22 cellular contexts compared by ENCODE assay signal in the genomic region with DNA sequence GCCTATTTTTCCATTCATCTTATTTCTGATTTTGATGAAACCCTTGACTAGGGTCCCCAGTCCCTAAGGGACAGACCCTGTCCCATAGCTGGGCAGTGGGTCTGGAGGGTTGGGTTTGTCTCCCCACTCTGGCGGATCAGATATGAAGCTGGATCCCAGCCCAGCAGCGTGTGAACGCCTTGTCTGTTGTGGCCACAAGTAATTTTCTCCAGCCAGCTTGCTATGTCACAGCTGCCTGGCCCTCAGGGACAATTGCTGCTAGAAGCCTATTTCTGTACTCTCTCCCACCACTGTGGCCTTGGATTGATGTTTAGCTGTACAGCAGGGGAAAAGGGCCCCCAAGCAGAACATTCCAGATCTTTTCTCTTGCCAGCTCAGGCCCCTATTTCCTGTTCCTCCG. TPM values are rescaled to one million over a fixed set of nuclear protein-coding genes. Genes with fewer than 3 reads are reported as not detected.
A peak's percentile ranks its signal among the peaks of the same experiment; 100 is the strongest.
DNase-seq lines count a peak whose midpoint lies in the region; ATAC-seq and TF ChIP-seq lines count a peak whose summit lies in the region.
"Had no signal": no experiment of that assay in that cellular context is flagged by ENCODE, and none has a peak within 500 bp of the region (broad histone marks: within the 10 kb centered on the region; RNA-seq: fewer than 3 reads in every experiment).

No MANE protein-coding gene starts in this region.

- no peak overlapping the region for H3K4me2 ChIP-seq in GM23338

- no peaks in the 10 kb centered on the region for H3K4me1 ChIP-seq in GM23338 (ENCODE audit: insufficient read depth)
- no peaks in the 10 kb centered on the region for H3K4me1 ChIP-seq in NT2/D1 (ENCODE audit: insufficient read depth, insufficient read length)
- H3K4me1 ChIP-seq in neutrophil (ENCODE audit: control insufficient read depth in 1 of 2, insufficient read depth in 1 of 2, low read depth in 1 of 2, low read length in 1 of 2) = peaks cover 42 to 44% of the 10 kb centered on the region in 2 experiments
- H3K4me1 ChIP-seq: prostate gland, upper lobe of right lung had no signal

- H3K36me3 ChIP-seq in GM23338 (ENCODE audit: insufficient read depth) (no peaks in the 10 kb centered on the region), NT2/D1 (ENCODE audit: insufficient read depth, insufficient read length, low read length) (no peaks in the 10 kb centered on the region), neutrophil (no peaks in the 10 kb centered on the region)
- H3K36me3 ChIP-seq: prostate gland, upper lobe of right lung, WERI-Rb-1 had no signal

- H3K27me3 ChIP-seq in GM23338 (ENCODE audit: insufficient read depth) = no peaks in the 10 kb centered on the region
- no peaks in the 10 kb centered on the region for H3K27me3 ChIP-seq in NT2/D1 (ENCODE audit: insufficient read depth, insufficient read length)
- no peaks in the 10 kb centered on the region for H3K27me3 ChIP-seq in neutrophil
- H3K27me3 ChIP-seq: upper lobe of right lung had no signal

- no peaks in the 10 kb centered on the region for H4K20me1 ChIP-seq in GM23338 (replicated peaks; ENCODE audit: insufficient read depth)

- H3K4me3 Mint-ChIP-seq in GM23338 = no peak overlapping the region
- H3K4me3 Mint-ChIP-seq: activated naive CD8-positive, alpha-beta T cell treated with anti-CD3 and anti-CD28 coated beads, Interleukin-2, amount 50 U/mL, for 24 hours; naive B cell; T-helper 17 cell had no signal

- peak overlapping the region; percentile 5 for H3K9ac ChIP-seq in NT2/D1 (ENCODE audit: insufficient read length, low read depth)

- peaks cover 4% of the 10 kb centered on the region for H3K27me3 Mint-ChIP-seq in GM23338 (ENCODE audit: insufficient read depth, low read depth, poor library complexity)

- DNase-seq in GM23338 (ENCODE audit: low spot score) = no peak
- DNase-seq in NT2/D1 (ENCODE audit: low read depth, low spot score) = no peak
- DNase-seq in fibroblast of pulmonary artery (ENCODE audit: low read depth) = peak; percentile 3
- DNase-seq in ACHN = no peak
- no peak for DNase-seq in NCI-H748 (lab: John Stamatoyannopoulos, UW; ENCODE audit: unreplicated experiment)
- DNase-seq in stimulated activated CD4-positive, alpha-beta T cell treated with anti-CD3 and anti-CD28 coated beads, Interleukin-4, amount 100 ng/mL, for 1 hour = no peak
- DNase-seq: activated CD8-positive, alpha-beta memory T cell treated with anti-CD3 and anti-CD28 coated beads, Interleukin-2, amount 50 U/mL, for 4 hours; activated effector memory CD4-positive, alpha-beta T cell treated with anti-CD3 and anti-CD28 coated beads, Interleukin-2, amount 50 U/mL, for 16 hours; activated naive CD8-positive, alpha-beta T cell treated with anti-CD3 and anti-CD28 coated beads, Interleukin-2, amount 50 U/mL, for 24 hours; dermis blood vessel endothelial cell; hippocampal formation; naive B cell; NCI-H1417 treated with DMSO at 0.1 percent for 48 hours; NCI-H524 treated with DMSO at 0.1 percent for 48 hours; T-helper 17 cell; upper lobe of right lung; WERI-Rb-1 had no signal

- H3K9me3 ChIP-seq in NT2/D1 (ENCODE audit: insufficient read depth, low read length) (peaks cover 4% of the 10 kb centered on the region; the same call in 1 of the 2 replicates), neutrophil (no peaks in the 10 kb centered on the region)
- H3K9me3 ChIP-seq: prostate gland, upper lobe of right lung had no signal

- peaks cover under 1% of the 10 kb centered on the region; the same call in 2 of the 3 replicates for H3K36me3 Mint-ChIP-seq in GM23338 (ENCODE audit: low read depth)
- H3K36me3 Mint-ChIP-seq: naive B cell had no signal

- H3K27ac ChIP-seq in GM23338 (ENCODE audit: low read depth) (no peak overlapping the region), neutrophil (peak overlapping the region; percentile 68)
- H3K27ac ChIP-seq: prostate gland, upper lobe of right lung, WERI-Rb-1 had no signal

- TF ChIP-seq CTCF in GM23338 (conservative IDR thresholded peaks at IDR 0.05; ENCODE audit: low read depth in 2 of 2) = no peak
- no peak for TF ChIP-seq CTCF in fibroblast of pulmonary artery (IDR thresholded peaks at IDR 0.05; ENCODE audit: low read length, missing control alignments)
- no peak for TF ChIP-seq CTCF in neutrophil (IDR thresholded peaks at IDR 0.05)

- no peaks in the 10 kb centered on the region for H3K79me2 ChIP-seq in GM23338 (replicated peaks; ENCODE audit: insufficient read depth)

- H3F3A ChIP-seq in GM23338 (replicated peaks; ENCODE audit: low read depth) = no peaks in the 10 kb centered on the region

- H3K27ac Mint-ChIP-seq in GM23338 = no peak overlapping the region
- H3K27ac Mint-ChIP-seq: activated naive CD8-positive, alpha-beta T cell treated with anti-CD3 and anti-CD28 coated beads, Interleukin-2, amount 50 U/mL, for 24 hours; T-helper 17 cell had no signal

- H3K4me1 Mint-ChIP-seq in GM23338 = no peaks in the 10 kb centered on the region; the same call in 2 of the 3 replicates
- H3K4me1 Mint-ChIP-seq: activated naive CD8-positive, alpha-beta T cell treated with anti-CD3 and anti-CD28 coated beads, Interleukin-2, amount 50 U/mL, for 24 hours; naive B cell; T-helper 17 cell had no signal

- ATAC-seq in GM23338 (no peak), HG03045 (IDR thresholded peaks at IDR 0.05; ENCODE audit: unreplicated experiment) (no peak)
- ATAC-seq: activated naive CD8-positive, alpha-beta T cell treated with anti-CD3 and anti-CD28 coated beads, Interleukin-2, amount 50 U/mL, for 24 hours; HCT116; HepG2; T-helper 17 cell; upper lobe of right lung had no signal

- in situ Hi-C loops in ACHN (cut with HindIII; ENCODE audit: low pct_ligation_motif_present, low pct_unique_long_range_greater_than_20kb, low sequenced_read_pairs) = no loop called here

- no peaks in the 10 kb centered on the region for H3K9me2 ChIP-seq in GM23338 (ENCODE audit: insufficient read depth)

- no peak overlapping the region for H3K4me3 ChIP-seq in GM23338
- H3K4me3 ChIP-seq in NT2/D1 (ENCODE audit: insufficient read length, low read depth) = no peak overlapping the region
- no peak overlapping the region for H3K4me3 ChIP-seq in fibroblast of pulmonary artery (replicated peaks; ENCODE audit: low read depth, low read length)
- H3K4me3 ChIP-seq in neutrophil (ENCODE audit: low read depth in 1 of 2, low read length in 1 of 2) = no peak overlapping the region
- H3K4me3 ChIP-seq: prostate gland, upper lobe of right lung had no signal

- peak overlapping the region; percentile 87; the same call in 1 of the 2 replicates for H2AFZ ChIP-seq in GM23338

- peaks cover 1% of the 10 kb centered on the region; the same call in 2 of the 3 replicates for H3K9me3 Mint-ChIP-seq in GM23338
- H3K9me3 Mint-ChIP-seq: activated naive CD8-positive, alpha-beta T cell treated with anti-CD3 and anti-CD28 coated beads, Interleukin-2, amount 50 U/mL, for 24 hours had no signal

TF ChIP-seq in GM23338, 12 proteins besides CTCF, POLR2A, EP300 and RAD21 (continues in another document):
- TF ChIP-seq EZH2 (IDR thresholded peaks at IDR 0.05; ENCODE audit: low read depth, unreplicated experiment) (no peak), ZNF331 (CRISPR knock-in tag; IDR thresholded peaks at IDR 0.05; ENCODE audit: low read depth) (no peak)
- TF ChIP-seq, protein P1, sequence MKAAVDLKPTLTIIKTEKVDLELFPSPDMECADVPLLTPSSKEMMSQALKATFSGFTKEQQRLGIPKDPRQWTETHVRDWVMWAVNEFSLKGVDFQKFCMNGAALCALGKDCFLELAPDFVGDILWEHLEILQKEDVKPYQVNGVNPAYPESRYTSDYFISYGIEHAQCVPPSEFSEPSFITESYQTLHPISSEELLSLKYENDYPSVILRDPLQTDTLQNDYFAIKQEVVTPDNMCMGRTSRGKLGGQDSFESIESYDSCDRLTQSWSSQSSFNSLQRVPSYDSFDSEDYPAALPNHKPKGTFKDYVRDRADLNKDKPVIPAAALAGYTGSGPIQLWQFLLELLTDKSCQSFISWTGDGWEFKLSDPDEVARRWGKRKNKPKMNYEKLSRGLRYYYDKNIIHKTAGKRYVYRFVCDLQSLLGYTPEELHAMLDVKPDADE (IDR thresholded peaks at IDR 0.05) = no peak
- TF ChIP-seq, protein P2, sequence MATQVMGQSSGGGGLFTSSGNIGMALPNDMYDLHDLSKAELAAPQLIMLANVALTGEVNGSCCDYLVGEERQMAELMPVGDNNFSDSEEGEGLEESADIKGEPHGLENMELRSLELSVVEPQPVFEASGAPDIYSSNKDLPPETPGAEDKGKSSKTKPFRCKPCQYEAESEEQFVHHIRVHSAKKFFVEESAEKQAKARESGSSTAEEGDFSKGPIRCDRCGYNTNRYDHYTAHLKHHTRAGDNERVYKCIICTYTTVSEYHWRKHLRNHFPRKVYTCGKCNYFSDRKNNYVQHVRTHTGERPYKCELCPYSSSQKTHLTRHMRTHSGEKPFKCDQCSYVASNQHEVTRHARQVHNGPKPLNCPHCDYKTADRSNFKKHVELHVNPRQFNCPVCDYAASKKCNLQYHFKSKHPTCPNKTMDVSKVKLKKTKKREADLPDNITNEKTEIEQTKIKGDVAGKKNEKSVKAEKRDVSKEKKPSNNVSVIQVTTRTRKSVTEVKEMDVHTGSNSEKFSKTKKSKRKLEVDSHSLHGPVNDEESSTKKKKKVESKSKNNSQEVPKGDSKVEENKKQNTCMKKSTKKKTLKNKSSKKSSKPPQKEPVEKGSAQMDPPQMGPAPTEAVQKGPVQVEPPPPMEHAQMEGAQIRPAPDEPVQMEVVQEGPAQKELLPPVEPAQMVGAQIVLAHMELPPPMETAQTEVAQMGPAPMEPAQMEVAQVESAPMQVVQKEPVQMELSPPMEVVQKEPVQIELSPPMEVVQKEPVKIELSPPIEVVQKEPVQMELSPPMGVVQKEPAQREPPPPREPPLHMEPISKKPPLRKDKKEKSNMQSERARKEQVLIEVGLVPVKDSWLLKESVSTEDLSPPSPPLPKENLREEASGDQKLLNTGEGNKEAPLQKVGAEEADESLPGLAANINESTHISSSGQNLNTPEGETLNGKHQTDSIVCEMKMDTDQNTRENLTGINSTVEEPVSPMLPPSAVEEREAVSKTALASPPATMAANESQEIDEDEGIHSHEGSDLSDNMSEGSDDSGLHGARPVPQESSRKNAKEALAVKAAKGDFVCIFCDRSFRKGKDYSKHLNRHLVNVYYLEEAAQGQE (IDR thresholded peaks at IDR 0.05; ENCODE audit: unreplicated experiment) = no peak

RNA-seq across cellular contexts. Expression of a gene that starts 53.6 kb away (rescaled TPM):
- 106 and 116 TPM in 2 replicates for total RNA-seq in GM23338 (2014; rRNA removed; shearing (Covaris generic))
- polyA plus RNA-seq in GM23338 (2016; fragmentation: Nextera tagmentation; extraction: Ambion mirVana) = 52.8 and 59.4 TPM in 2 replicates
